Comparison of ENCODE assay signal across 8 cellular contexts in genomic region chr11:43942651-43943356, GRCh38. TPM values are rescaled to one million over a fixed set of nuclear protein-coding genes. Genes with fewer than 3 reads are reported as not detected.
A peak's percentile ranks its signal among the peaks of the same experiment; 100 is the strongest.
DNase-seq lines count a peak whose midpoint lies in the region; ATAC-seq and TF ChIP-seq lines count a peak whose summit lies in the region.

No MANE protein-coding gene starts in this region.

- peak overlapping the region; percentile 58; the same call in 1 of the 2 replicates for H3K27ac ChIP-seq in DND-41 (ENCODE audit: low read length)
- H3K27ac ChIP-seq in HL-60 (replicated peaks) = no peak overlapping the region
- peak overlapping the region; percentile 62 to 82 for H3K27ac ChIP-seq in prostate gland

- peak overlapping the region; percentile 77 for H3K9ac ChIP-seq in DND-41 (ENCODE audit: low read depth, low read length)

- H3K4me1 ChIP-seq in DND-41 (ENCODE audit: insufficient read depth, low read length) = peaks cover 35% of the 10 kb centered on the region
- peaks cover 6% of the 10 kb centered on the region for H3K4me1 ChIP-seq in prostate gland (replicated peaks)

- H4K20me1 ChIP-seq in DND-41 (ENCODE audit: insufficient read depth, low read length) = no peaks in the 10 kb centered on the region

- no peak for TF ChIP-seq POLR2A in prostate gland (IDR thresholded peaks at IDR 0.05)

- peak overlapping the region; percentile 79 for H3K4me2 ChIP-seq in DND-41 (ENCODE audit: insufficient read depth, low read length)

- H3K27me3 Mint-ChIP-seq in activated T-cell treated with anti-CD3 and anti-CD28 coated beads, Interleukin-2, amount 50 U/mL, for 72 hours (ENCODE audit: low read depth) = peaks cover 83% of the 10 kb centered on the region

- peak; percentile 46 for DNase-seq in DND-41
- peak in 1 of 2 experiments; percentile 30 for DNase-seq in HL-60 (ENCODE audit: low read depth in 1 of 2, low spot score in 1 of 2)
- DNase-seq in activated T-cell treated with anti-CD3 and anti-CD28 coated beads, Interleukin-2, amount 50 U/mL, for 72 hours = peak in 1 of 2 donors; percentile 39
- DNase-seq in Right ventricle myocardium superior = peak; percentile 66
- DNase-seq in prostate gland (ENCODE audit: low spot score) = no peak
- no peak for DNase-seq in DMS114 treated with DMSO at 0.1 percent for 48 hours (lab: John Stamatoyannopoulos, UW; ENCODE audit: unreplicated experiment)

- ATAC-seq in DND-41 (ENCODE audit: insufficient read depth, low read depth) = peak; percentile 22; the same call in 2 of the 3 replicates
- ATAC-seq in activated T-cell treated with anti-CD3 and anti-CD28 coated beads, Interleukin-2, amount 50 U/mL, for 72 hours (replicated peaks in 1 of 2) = peak; percentile 27 to 34
- ATAC-seq in Right ventricle myocardium superior (ENCODE audit: poor library complexity) = no peak
- no peak for ATAC-seq in HG03342 (IDR thresholded peaks at IDR 0.05; ENCODE audit: unreplicated experiment)
- no peak for ATAC-seq in HG03045 (IDR thresholded peaks at IDR 0.05; ENCODE audit: unreplicated experiment)

- H3K79me2 ChIP-seq in DND-41 (ENCODE audit: insufficient read depth, low read length) = no peaks in the 10 kb centered on the region

- TF ChIP-seq CTCF in DND-41 (IDR thresholded peaks at IDR 0.05; ENCODE audit: borderline replicate concordance, extremely low read depth, low read length, poor library complexity, severe bottlenecking) (peak; percentile 4), HL-60 (IDR thresholded peaks at IDR 0.05; ENCODE audit: insufficient read depth, low read length) (no peak), prostate gland (IDR thresholded peaks at IDR 0.05) (no peak)

- no peak overlapping the region for H3K27ac Mint-ChIP-seq in activated T-cell treated with anti-CD3 and anti-CD28 coated beads, Interleukin-2, amount 50 U/mL, for 72 hours

- peak overlapping the region; percentile 82 for H2AFZ ChIP-seq in DND-41 (ENCODE audit: low read depth, low read length)

- H3K9me3 ChIP-seq in DND-41 (ENCODE audit: insufficient read depth, low read length, severe bottlenecking) = no peaks in the 10 kb centered on the region
- H3K9me3 ChIP-seq in prostate gland = no peaks in the 10 kb centered on the region

- H3K36me3 ChIP-seq in DND-41 (ENCODE audit: insufficient read depth, low read length) = no peaks in the 10 kb centered on the region
- no peaks in the 10 kb centered on the region for H3K36me3 ChIP-seq in prostate gland

- peak overlapping the region; percentile 28 to 64; a peak in 3 of 4 replicates for H3K4me3 ChIP-seq in DND-41 (ENCODE audit: low read depth in 1 of 2, low read length in 2 of 2)
- H3K4me3 ChIP-seq in HL-60 (replicated peaks; ENCODE audit: insufficient read depth, low read length) = peak overlapping the region; percentile 44
- H3K4me3 ChIP-seq in prostate gland = peak overlapping the region; percentile 47 to 58

- peaks cover 24% of the 10 kb centered on the region for H3K4me1 Mint-ChIP-seq in activated T-cell treated with anti-CD3 and anti-CD28 coated beads, Interleukin-2, amount 50 U/mL, for 72 hours (ENCODE audit: low read depth)

- H3K36me3 Mint-ChIP-seq in activated T-cell treated with anti-CD3 and anti-CD28 coated beads, Interleukin-2, amount 50 U/mL, for 72 hours (ENCODE audit: insufficient read depth in 2 of 2) = peaks cover 6 to 8% of the 10 kb centered on the region in 2 donors

- H3K27me3 ChIP-seq in DND-41 (ENCODE audit: insufficient read depth, low read length, poor library complexity) = no peaks in the 10 kb centered on the region
- peaks cover 30% of the 10 kb centered on the region for H3K27me3 ChIP-seq in HL-60 (ENCODE audit: insufficient read depth, poor library complexity, severe bottlenecking)
- H3K27me3 ChIP-seq in prostate gland (replicated peaks; ENCODE audit: insufficient read depth) = no peaks in the 10 kb centered on the region

- H3K4me3 Mint-ChIP-seq in activated T-cell treated with anti-CD3 and anti-CD28 coated beads, Interleukin-2, amount 50 U/mL, for 72 hours = peak overlapping the region; percentile 85 to 89

- no peaks in the 10 kb centered on the region for H3K9me3 Mint-ChIP-seq in activated T-cell treated with anti-CD3 and anti-CD28 coated beads, Interleukin-2, amount 50 U/mL, for 72 hours

- WGBS in prostate gland = 2% methylated on average over 18 of the region's 95 CpGs

- intact Hi-C loops in Right ventricle myocardium superior (cut with DNase I) (loop anchor here (5.0 to 10.0 kb wide), 2 partner anchors 48 to 94 kb away; no protein-coding TSS in a partner anchor), prostate gland (cut with DNase I) (no loop called here)

RNA-seq across cellular contexts. Expression of gene C11orf96, which starts 0.4 kb away (rescaled TPM):
- 1 to 10 TPM; 4.7 to 8.6 TPM for total RNA-seq in activated T-cell treated with anti-CD3 and anti-CD28 coated beads, Interleukin-2, amount 50 U/mL, for 72 hours
- 21.0 TPM for total RNA-seq in Right ventricle myocardium superior
- total RNA-seq in prostate gland = 100 to 1,000 TPM in 1 of 2 donors, 10 to 100 TPM in 1; 21.4 to 268 TPM

Comparison
In these comparisons a context has a peak if more than half of its experiments do, and no peak if none do; other contexts are left out.
1. ATAC-seq: peak in DND-41 (single experiment) and activated T-cell treated with anti-CD3 and anti-CD28 coated beads, Interleukin-2, amount 50 U/mL, for 72 hours (2 of 2); none in Right ventricle myocardium superior (single experiment), HG03342 (single experiment) and HG03045 (single experiment).
2. DNase-seq: peak in DND-41 (single experiment) and Right ventricle myocardium superior (single experiment); none in prostate gland (single experiment) and DMS114 treated with DMSO at 0.1 percent for 48 hours (single experiment).
3. Peak in every context shown above with its lines, with median percentiles within 50 percentile points of each other: H3K4me3 ChIP-seq.